1 cellular context compared by ENCODE assay signal in the genomic region with DNA sequence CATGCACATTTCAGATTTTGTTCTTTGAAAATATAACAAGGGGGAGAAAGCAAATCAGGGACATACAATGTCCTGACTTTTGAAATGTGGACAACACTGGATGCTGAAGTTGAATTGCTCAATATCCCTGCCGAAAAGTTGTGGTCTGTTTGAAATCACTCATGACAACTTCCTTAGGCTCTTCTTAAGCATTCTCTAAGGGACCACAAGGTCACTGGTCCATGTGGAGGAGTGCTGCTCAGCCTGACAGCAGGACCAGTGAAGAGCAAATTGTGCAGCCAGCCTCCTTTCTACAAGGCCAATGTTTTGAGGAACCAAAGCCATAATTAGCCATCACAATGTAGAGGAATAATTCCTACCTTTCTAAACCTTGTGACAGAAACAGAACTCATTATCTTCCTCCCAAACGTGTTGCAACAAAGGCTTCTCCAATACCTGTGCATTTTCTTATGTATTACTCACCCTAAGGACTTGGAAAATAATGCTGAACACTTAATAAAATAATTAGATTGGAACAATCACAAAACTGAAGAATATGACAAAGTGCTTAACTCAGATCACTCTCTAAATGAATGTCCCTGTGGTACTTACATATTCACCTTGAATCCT.
TF ChIP-seq lines count a peak whose summit lies in the region.

No MANE protein-coding gene starts in this region.

TF ChIP-seq in HepG2, 621 proteins besides CTCF, POLR2A, EP300 and RAD21 (continued from another document):
- TF ChIP-seq ZNF33A (CRISPR knock-in tag; IDR thresholded peaks at IDR 0.05; ENCODE audit: borderline replicate concordance) (no peak), KAT8 (CRISPR knock-in tag; IDR thresholded peaks at IDR 0.05) (no peak), NCOA5 (CRISPR knock-in tag; IDR thresholded peaks at IDR 0.05) (no peak)
